Comparison of ENCODE assay signal across 12 cellular contexts in genomic region chr5:157544623-157544989, GRCh38. TPM values are rescaled to one million over a fixed set of nuclear protein-coding genes. Genes with fewer than 3 reads are reported as not detected.
DNase-seq lines count a peak whose midpoint lies in the region; ATAC-seq and TF ChIP-seq lines count a peak whose summit lies in the region.
"Had no signal": no experiment of that assay in that cellular context is flagged by ENCODE, and none has a peak within 500 bp of the region (broad histone marks: within the 10 kb centered on the region; RNA-seq: fewer than 3 reads in every experiment).

No MANE protein-coding gene starts in this region.

- H3K4me3 ChIP-seq in CD4-positive, CD25-positive, alpha-beta regulatory T cell (ENCODE audit: low read depth, low read length): peak overlapping the region; percentile 82
- H3K4me3 ChIP-seq in colonic mucosa (no peak overlapping the region), osteoblast (ENCODE audit: insufficient read depth, low read length) (no peak overlapping the region)

- H3K4me3 Mint-ChIP-seq in CD4-positive, CD25-positive, alpha-beta regulatory T cell: peak overlapping the region; percentile 53 to 83 (median 70)
- H3K4me3 Mint-ChIP-seq in IgD-negative memory B cell: peak overlapping the region; percentile 21 to 87 (median 58)

- no peaks in the 10 kb centered on the region for H4K20me1 ChIP-seq in osteoblast (ENCODE audit: insufficient read depth, low read length)

- peaks cover 15% of the 10 kb centered on the region for H3K36me3 Mint-ChIP-seq in CD4-positive, CD25-positive, alpha-beta regulatory T cell
- peaks cover 11% of the 10 kb centered on the region for H3K36me3 Mint-ChIP-seq in IgD-negative memory B cell

- H3K4me1 Mint-ChIP-seq in CD4-positive, CD25-positive, alpha-beta regulatory T cell: peaks cover 39 to 99% (median 77%) of the 10 kb centered on the region in 4 donors
- H3K4me1 Mint-ChIP-seq in IgD-negative memory B cell: peaks cover 71 to 92% (median 76%) of the 10 kb centered on the region in 3 donors

- H3K27me3 ChIP-seq in CD4-positive, CD25-positive, alpha-beta regulatory T cell (ENCODE audit: control insufficient read depth, insufficient read depth, low read length): no peaks in the 10 kb centered on the region
- no peaks in the 10 kb centered on the region for H3K27me3 ChIP-seq in colonic mucosa
- no peaks in the 10 kb centered on the region for H3K27me3 ChIP-seq in osteoblast (ENCODE audit: insufficient read depth, low read length)

- no peaks in the 10 kb centered on the region for H3K9me3 Mint-ChIP-seq in CD4-positive, CD25-positive, alpha-beta regulatory T cell
- H3K9me3 Mint-ChIP-seq in IgD-negative memory B cell: no peaks in the 10 kb centered on the region
- H3K9me3 Mint-ChIP-seq: immature natural killer cell had no signal

- peak overlapping the region; percentile 61 for H3K27ac ChIP-seq in CD4-positive, CD25-positive, alpha-beta regulatory T cell (ENCODE audit: insufficient read depth, low read length, poor library complexity, severe bottlenecking)
- H3K27ac ChIP-seq in colonic mucosa (peak overlapping the region; percentile 29), osteoblast (ENCODE audit: low read depth, low read length) (peak overlapping the region; percentile 4)

- H3K27ac Mint-ChIP-seq in CD4-positive, CD25-positive, alpha-beta regulatory T cell: peak overlapping the region; percentile 84 to 97 (median 85)
- peak overlapping the region; percentile 71 to 99 (median 91) for H3K27ac Mint-ChIP-seq in IgD-negative memory B cell

- no peaks in the 10 kb centered on the region for H3K27me3 Mint-ChIP-seq in CD4-positive, CD25-positive, alpha-beta regulatory T cell
- peaks cover 4% of the 10 kb centered on the region for H3K27me3 Mint-ChIP-seq in IgD-negative memory B cell

- DNase-seq in CD4-positive, CD25-positive, alpha-beta regulatory T cell: peak in 2 of 3 donors; percentile 45 to 84
- DNase-seq in colonic mucosa: no peak
- no peak for DNase-seq in osteoblast (ENCODE audit: insufficient read length, low spot score, missing footprints)
- DNase-seq in mesenteric fat pad (ENCODE audit: low spot score): no peak
- no peak for DNase-seq in NCI-H187 treated with DMSO at 0.1 percent for 48 hours (lab: John Stamatoyannopoulos, UW)
- DNase-seq: activated effector memory CD4-positive, alpha-beta T cell treated with Interleukin-2 at 50 U/mL for 16 hours; foreskin fibroblast; NCI-H1048; NCI-H446 treated with DMSO at 0.1 percent for 48 hours had no signal

- no peaks in the 10 kb centered on the region for H3K36me3 ChIP-seq in CD4-positive, CD25-positive, alpha-beta regulatory T cell (ENCODE audit: control insufficient read depth, insufficient read depth, low read length)
- H3K36me3 ChIP-seq in colonic mucosa (no peaks in the 10 kb centered on the region), osteoblast (ENCODE audit: insufficient read depth, low read length) (no peaks in the 10 kb centered on the region)

- H3K4me1 ChIP-seq in CD4-positive, CD25-positive, alpha-beta regulatory T cell (ENCODE audit: control insufficient read depth, insufficient read depth, low read length, poor library complexity, severe bottlenecking): peaks cover 100% of the 10 kb centered on the region
- H3K4me1 ChIP-seq in colonic mucosa (no peaks in the 10 kb centered on the region), osteoblast (ENCODE audit: insufficient read depth, low read length) (peaks cover 61% of the 10 kb centered on the region)

- TF ChIP-seq CTCF in colonic mucosa (IDR thresholded peaks at IDR 0.05): no peak
- TF ChIP-seq CTCF in osteoblast (IDR thresholded peaks at IDR 0.05; ENCODE audit: extremely low read depth, low read depth, low read length): no peak

- no peak overlapping the region for H2AFZ ChIP-seq in osteoblast (ENCODE audit: low read length)

- no peaks in the 10 kb centered on the region for H3K9me3 ChIP-seq in CD4-positive, CD25-positive, alpha-beta regulatory T cell (ENCODE audit: control insufficient read depth in 2 of 2, low read length in 2 of 2)
- H3K9me3 ChIP-seq in colonic mucosa (no peaks in the 10 kb centered on the region), osteoblast (ENCODE audit: low read depth, low read length) (no peaks in the 10 kb centered on the region)

- H3K79me2 ChIP-seq in osteoblast (ENCODE audit: insufficient read depth, low read length): peaks cover 68% of the 10 kb centered on the region

- intact Hi-C loops in colonic mucosa (cut with DNase I): no loop called here

- H3K9ac ChIP-seq in colonic mucosa (ENCODE audit: low read depth in 2 of 2, low read length in 2 of 2): peak overlapping the region in 1 of 2 donors; percentile 35

- no peak overlapping the region for H3K4me2 ChIP-seq in osteoblast (ENCODE audit: insufficient read depth, low read length)

- peak in 1 of 2 donors; percentile 27 for ATAC-seq in CD4-positive, CD25-positive, alpha-beta regulatory T cell (ENCODE audit: low read depth in 2 of 2)
- ATAC-seq in GM21515 (IDR thresholded peaks at IDR 0.05; ENCODE audit: unreplicated experiment): no peak

RNA-seq across cellular contexts. Expression of gene ADAM19, which starts 31.0 kb away (rescaled TPM):
- total RNA-seq in CD4-positive, CD25-positive, alpha-beta regulatory T cell: 113 TPM
- 10 to 100 TPM in 1 of 4 donors, 1 to 10 TPM in 3; 5.5 to 10.9 (median 7.5) TPM for polyA plus RNA-seq in CD4-positive, CD25-positive, alpha-beta regulatory T cell
- polyA plus RNA-seq in IgD-negative memory B cell: 45.1 TPM
- total RNA-seq in colonic mucosa (10 to 100 TPM in 1 of 2 donors, 1 to 10 TPM in 1; 2.9 to 12.8 TPM), osteoblast (12.1 and 14.5 TPM in 2 replicates), mesenteric fat pad (9.4 TPM)

Comparison
In these comparisons a context has a peak if more than half of its experiments do, and no peak if none do; other contexts are left out.
1. DNase-seq: peak in CD4-positive, CD25-positive, alpha-beta regulatory T cell (2 of 3); none in colonic mucosa (single experiment), osteoblast (single experiment), mesenteric fat pad (single experiment) and NCI-H187 treated with DMSO at 0.1 percent for 48 hours (single experiment).
2. H3K27ac ChIP-seq: peak in every context shown above with its lines; median percentile 61 in CD4-positive, CD25-positive, alpha-beta regulatory T cell; 29 in colonic mucosa; 4 in osteoblast.